In genomic region chr7:22385326-22385725, GRCh38 we compare ENCODE assay signal across 18 cellular contexts.
"Had no signal": no experiment of that assay in that cellular context is flagged by ENCODE, and none has a peak within 500 bp of the region (broad histone marks: within the 10 kb centered on the region; RNA-seq: fewer than 3 reads in every experiment).

No MANE protein-coding gene starts in this region.

- H3K27ac ChIP-seq: cardiac muscle cell, gastroesophageal sphincter, right atrium auricular region, skin epidermis, tibial nerve, uterus, WERI-Rb-1 had no signal

- H3K4me3 Mint-ChIP-seq: activated CD4-positive, alpha-beta memory T cell treated with anti-CD3 and anti-CD28 coated beads, Interleukin-2, amount 10 ng/mL, durations not matched to agents 7 days and 5 days; activated CD4-positive, alpha-beta T cell treated with anti-CD3 and anti-CD28 coated beads for 36 hours; activated naive CD4-positive, alpha-beta T cell treated with anti-CD3 and anti-CD28 coated beads, Interleukin-2, amount 50 U/mL, for 24 hours had no signal

- H3K27ac Mint-ChIP-seq: activated CD4-positive, alpha-beta memory T cell treated with anti-CD3 and anti-CD28 coated beads, Interleukin-2, amount 10 ng/mL, durations not matched to agents 7 days and 5 days; activated CD4-positive, alpha-beta T cell treated with anti-CD3 and anti-CD28 coated beads for 36 hours; activated naive CD4-positive, alpha-beta T cell treated with anti-CD3 and anti-CD28 coated beads, Interleukin-2, amount 50 U/mL, for 24 hours; progenitor cell of endocrine pancreas had no signal

- H3K4me1 Mint-ChIP-seq: activated CD4-positive, alpha-beta memory T cell treated with anti-CD3 and anti-CD28 coated beads, Interleukin-2, amount 10 ng/mL, durations not matched to agents 7 days and 5 days; activated CD4-positive, alpha-beta T cell treated with anti-CD3 and anti-CD28 coated beads for 36 hours; activated naive CD4-positive, alpha-beta T cell treated with anti-CD3 and anti-CD28 coated beads, Interleukin-2, amount 50 U/mL, for 24 hours had no signal

- H3K9me3 Mint-ChIP-seq: activated CD4-positive, alpha-beta memory T cell treated with anti-CD3 and anti-CD28 coated beads, Interleukin-2, amount 10 ng/mL, durations not matched to agents 7 days and 5 days; activated naive CD4-positive, alpha-beta T cell treated with anti-CD3 and anti-CD28 coated beads, Interleukin-2, amount 50 U/mL, for 24 hours had no signal

- H3K36me3 Mint-ChIP-seq: activated naive CD4-positive, alpha-beta T cell treated with anti-CD3 and anti-CD28 coated beads, Interleukin-2, amount 50 U/mL, for 24 hours had no signal

- DNase-seq: activated CD4-positive, alpha-beta memory T cell treated with anti-CD3 and anti-CD28 coated beads, Interleukin-2, amount 10 ng/mL, durations not matched to agents 7 days and 5 days; activated CD4-positive, alpha-beta T cell treated with anti-CD3 and anti-CD28 coated beads for 36 hours; activated effector memory CD4-positive, alpha-beta T cell treated with anti-CD3 and anti-CD28 coated beads, Interleukin-2, amount 50 U/mL, for 16 hours; activated T-cell treated with anti-CD3 and anti-CD28 coated beads, Interleukin-2, amount 50 U/mL, for 48 hours; midbrain; stimulated activated CD4-positive, alpha-beta T cell treated with anti-CD3 and anti-CD28 coated beads, Interleukin-15, amount 100 ng/mL, for 24 hours; stimulated activated CD4-positive, alpha-beta T cell treated with anti-CD3 and anti-CD28 coated beads, Interleukin-4, amount 100 ng/mL, for 1 hour; stimulated activated naive CD4-positive, alpha-beta T cell; uterus; WERI-Rb-1 had no signal

- ATAC-seq: activated CD4-positive, alpha-beta T cell treated with anti-CD3 and anti-CD28 coated beads for 36 hours; gastroesophageal sphincter; left lobe of liver had no signal

- H3K27me3 Mint-ChIP-seq: activated naive CD4-positive, alpha-beta T cell treated with anti-CD3 and anti-CD28 coated beads, Interleukin-2, amount 50 U/mL, for 24 hours had no signal
